In the genomic region with DNA sequence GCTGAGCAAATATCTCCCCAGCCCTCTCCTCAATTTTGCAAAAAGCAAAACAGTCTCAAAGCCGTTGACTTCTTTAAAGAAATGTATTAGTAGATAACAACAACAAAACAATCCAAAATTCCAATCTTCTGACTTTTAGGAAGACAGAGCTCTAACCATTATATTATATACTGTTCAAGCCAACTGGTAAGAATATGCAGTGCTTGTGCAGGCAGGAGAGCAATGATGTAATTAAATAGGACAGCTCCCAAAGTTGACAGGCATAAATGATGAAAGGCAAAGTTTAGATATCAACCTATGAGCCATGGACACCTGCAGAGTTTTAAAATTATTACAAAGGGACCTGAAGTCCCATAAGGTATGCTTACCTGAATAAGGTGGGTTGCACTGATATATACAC, we compare ENCODE assay signal across 20 cellular contexts. TPM values are rescaled to one million over a fixed set of nuclear protein-coding genes. Genes with fewer than 3 reads are reported as not detected.
A peak's percentile ranks its signal among the peaks of the same experiment; 100 is the strongest.
DNase-seq lines count a peak whose midpoint lies in the region; ATAC-seq and TF ChIP-seq lines count a peak whose summit lies in the region.
"Had no signal": no experiment of that assay in that cellular context is flagged by ENCODE, and none has a peak within 500 bp of the region (broad histone marks: within the 10 kb centered on the region; RNA-seq: fewer than 3 reads in every experiment).

No MANE protein-coding gene starts in this region.

- ATAC-seq in HG03095 (IDR thresholded peaks at IDR 0.05; ENCODE audit: unreplicated experiment), result no peak
- ATAC-seq: left colon had no signal

- H3K79me2 ChIP-seq in fibroblast of lung (ENCODE audit: control insufficient read depth, insufficient read depth, low read length) (no peaks in the 10 kb centered on the region), parathyroid adenoma (no peaks in the 10 kb centered on the region)

- H3K4me1 ChIP-seq in fibroblast of lung (ENCODE audit: control insufficient read depth, extremely low read depth, insufficient read depth, low read length), result peaks cover 20% of the 10 kb centered on the region
- peaks cover 45% of the 10 kb centered on the region for H3K4me1 ChIP-seq in parathyroid adenoma
- peaks cover 17 to 19% of the 10 kb centered on the region in 2 donors for H3K4me1 ChIP-seq in adrenal gland (replicated peaks in 1 of 2)

- H3K36me3 ChIP-seq in MG63, result no peaks in the 10 kb centered on the region
- no peaks in the 10 kb centered on the region for H3K36me3 ChIP-seq in fibroblast of lung (ENCODE audit: control insufficient read depth, insufficient read depth, low read length)
- H3K36me3 ChIP-seq in parathyroid adenoma (ENCODE audit: control insufficient read depth, insufficient read depth, low read length), result no peaks in the 10 kb centered on the region
- H3K36me3 ChIP-seq in adrenal gland (replicated peaks in 1 of 2), result no peaks in the 10 kb centered on the region
- H3K36me3 ChIP-seq: vagina had no signal

- H3K27ac ChIP-seq in fibroblast of lung (ENCODE audit: insufficient read depth, low read length) (no peak overlapping the region), parathyroid adenoma (peak overlapping the region; percentile 92), adrenal gland (peak overlapping the region in 2 of 5 donors; percentile 7 to 44)
- H3K27ac ChIP-seq: vagina had no signal

- H3K4me3 ChIP-seq in MG63 (no peak overlapping the region), fibroblast of lung (replicated peaks in 1 of 4; ENCODE audit: control extremely low read depth in 1 of 4, insufficient read depth in 1 of 4, low read depth in 3 of 4, low read length in 4 of 4) (no peak overlapping the region), parathyroid adenoma (ENCODE audit: low read depth, low read length) (no peak overlapping the region), adrenal gland (no peak overlapping the region)
- H3K4me3 ChIP-seq: vagina had no signal

- H2AFZ ChIP-seq in fibroblast of lung (ENCODE audit: low read length), result no peak overlapping the region
- no peak overlapping the region for H2AFZ ChIP-seq in parathyroid adenoma

- H3K4me2 ChIP-seq in fibroblast of lung (ENCODE audit: extremely low read depth, insufficient read depth, low read length) (peak overlapping the region; percentile 42), parathyroid adenoma (ENCODE audit: low read length) (no peak overlapping the region)

- 74 to 84% (median 77%) methylated on average over 1 of the region's 1 CpG for WGBS in adrenal gland, 4 donors

- DNase-seq in EL, result peak; percentile 25
- DNase-seq in MG63, result peak; percentile 19
- peak in 1 of 2 donors; percentile 38 for DNase-seq in fibroblast of lung (ENCODE audit: low read depth in 2 of 2)
- DNase-seq in adrenal gland, result no peak
- DNase-seq in NCI-H2227 (lab: John Stamatoyannopoulos, UW; ENCODE audit: unreplicated experiment), result no peak
- DNase-seq: activated CD4-positive, CD25-positive, alpha-beta regulatory T cell treated with anti-CD3 and anti-CD28 coated beads, Interleukin-2, amount 50 U/mL, for 72 hours; activated naive CD8-positive, alpha-beta T cell treated with anti-CD3 and anti-CD28 coated beads, Interleukin-2, amount 10 ng/mL, durations not matched to agents 7 days and 5 days; CD8-positive, alpha-beta memory T cell; cortex of kidney; head of caudate nucleus; Karpas-422; left colon; NCI-H1048; NCI-H187; NCI-H345; stimulated activated naive B cell treated with anti-CD40 and anti-IgM and Interleukin-4, amounts not matched to agents 10 μg/mL and 1 μg/mL and 100 μg/mL, for 72 hours; SW 1271 had no signal

- no peaks in the 10 kb centered on the region for H4K20me1 ChIP-seq in fibroblast of lung (ENCODE audit: control insufficient read depth, extremely low read depth, insufficient read depth, low read length)

- H3K9me3 ChIP-seq in MG63 (no peaks in the 10 kb centered on the region), fibroblast of lung (ENCODE audit: control insufficient read depth, insufficient read depth, low read depth, low read length) (no peaks in the 10 kb centered on the region), parathyroid adenoma (ENCODE audit: control insufficient read depth, low read length) (no peaks in the 10 kb centered on the region), adrenal gland (replicated peaks in 1 of 3) (no peaks in the 10 kb centered on the region)
- H3K9me3 ChIP-seq: vagina had no signal

- intact Hi-C loops in adrenal gland (cut with DNase I), result loop anchor here in 1 of 2 donors (10.0 kb wide), 1 partner anchor 107 kb away; no protein-coding TSS in a partner anchor

- TF ChIP-seq POLR2A in adrenal gland (IDR thresholded peaks at IDR 0.05), result no peak

- H3K9ac ChIP-seq in fibroblast of lung (ENCODE audit: insufficient read depth, low read length) (no peak overlapping the region), parathyroid adenoma (no peak overlapping the region)

- no peak for TF ChIP-seq CTCF in fibroblast of lung (conservative IDR thresholded peaks at IDR 0.05 in 1 of 2, IDR thresholded peaks at IDR 0.05 in 1 of 2; ENCODE audit: low read depth in 1 of 2, low read length in 2 of 2)
- no peak for TF ChIP-seq CTCF in parathyroid adenoma (IDR thresholded peaks at IDR 0.05)
- no peak for TF ChIP-seq CTCF in adrenal gland (IDR thresholded peaks at IDR 0.05)

- H3K27me3 ChIP-seq in MG63 (no peaks in the 10 kb centered on the region), fibroblast of lung (ENCODE audit: control insufficient read depth, insufficient read depth, low read length) (no peaks in the 10 kb centered on the region), parathyroid adenoma (ENCODE audit: control insufficient read depth, insufficient read depth, low read length) (no peaks in the 10 kb centered on the region), adrenal gland (no peaks in the 10 kb centered on the region)
- H3K27me3 ChIP-seq: vagina had no signal

RNA-seq across cellular contexts. Expression of a gene that starts 16.6 kb away (rescaled TPM):
- total RNA-seq in MG63 (2014; rRNA removed; shearing (Covaris generic); ENCODE audit: low replicate concordance), result 4.2 and 4.9 TPM in 2 replicates
- total RNA-seq in fibroblast of lung, result 18.5 and 22.0 TPM in 2 replicates
- polyA plus RNA-seq in fibroblast of lung, result 6.4 and 7.3 TPM in 2 replicates
- 3.2 and 4.7 TPM in 2 replicates for polyA plus RNA-seq in fibroblast of lung (2012)
- 8.4 and 23.9 TPM in 2 replicates for polyA minus RNA-seq in fibroblast of lung (ENCODE audit: low replicate concordance)
- total RNA-seq in adrenal gland, result 10 to 100 TPM; 14.6 to 45.3 (median 26.5) TPM
- 1 to 10 TPM; 2.3 to 7.1 (median 6.6) TPM for polyA plus RNA-seq in adrenal gland

Comparison
In these comparisons a context has a peak if more than half of its experiments do, and no peak if none do; other contexts are left out.
1. DNase-seq: peak in EL (single experiment) and MG63 (single experiment); none in adrenal gland (0 of 7) and NCI-H2227 (single experiment).